ENCODE assay signal across 8 cellular contexts in genomic region chr1:51729156-51729823, GRCh38.
DNase-seq lines count a peak whose midpoint lies in the region; ATAC-seq and TF ChIP-seq lines count a peak whose summit lies in the region.

No MANE protein-coding gene starts in this region.

- no peaks in the 10 kb centered on the region for H3K9me3 ChIP-seq in heart right ventricle
- no peaks in the 10 kb centered on the region for H3K9me3 ChIP-seq in upper lobe of left lung

- peak in 1 of 4 donors; percentile 68 for TF ChIP-seq POLR2A in upper lobe of left lung (IDR thresholded peaks at IDR 0.05)

- ATAC-seq in HG02642 (IDR thresholded peaks at IDR 0.05; ENCODE audit: poor library complexity, unreplicated experiment) (peak; percentile 94), heart right ventricle (peak; percentile 94 to 98 (median 96)), upper lobe of left lung (ENCODE audit: low FRiP score in 2 of 2) (peak; percentile 94 to 97)

- peak overlapping the region; percentile 11 to 92 (median 88) for H3K27ac ChIP-seq in heart right ventricle
- H3K27ac ChIP-seq in upper lobe of left lung: peak overlapping the region; percentile 74 to 89 (median 83)

- intact Hi-C loops in heart right ventricle (cut with DNase I) (loop anchor here in 1 of 10 donors (5.0 kb wide), 1 partner anchor 67 kb away; no protein-coding TSS in a partner anchor), posterior cingulate gyrus (cut with DNase I) (no loop called here)

- H3K4me3 ChIP-seq in GM12864 (ENCODE audit: low read depth, low read length): peak overlapping the region; percentile 72
- H3K4me3 ChIP-seq in heart right ventricle: peak overlapping the region; percentile 47 to 83 (median 68)
- peak overlapping the region; percentile 67 to 77 (median 73) for H3K4me3 ChIP-seq in upper lobe of left lung

- 2 to 4% methylated on average over 48 to 53 of the region's 53 CpGs for WGBS in heart right ventricle, 2 donors
- WGBS in upper lobe of left lung, 2 donors: 1 to 2% methylated on average over 16 to 37 of the region's 53 CpGs

- H3K4me1 ChIP-seq in heart right ventricle (peaks cover 7 to 72% (median 44%) of the 10 kb centered on the region in 9 donors), upper lobe of left lung (peaks cover 21 to 37% (median 28%) of the 10 kb centered on the region in 4 donors)

- TF ChIP-seq CTCF in GM12864 (IDR thresholded peaks at IDR 0.05; ENCODE audit: low read depth, low read length, missing control alignments) (no peak), heart right ventricle (IDR thresholded peaks at IDR 0.05) (no peak), upper lobe of left lung (IDR thresholded peaks at IDR 0.05) (no peak)

- no peaks in the 10 kb centered on the region for H3K27me3 ChIP-seq in heart right ventricle
- no peaks in the 10 kb centered on the region for H3K27me3 ChIP-seq in upper lobe of left lung

- DNase-seq in GM12864 (ENCODE audit: low read depth) (peak; percentile 96), NCI-H1105 (lab: John Stamatoyannopoulos, UW) (peak; percentile 97), SKM-1 treated with dmso at 0.1 percent for 144 hours (lab: John Stamatoyannopoulos, UW; ENCODE audit: unreplicated experiment) (peak; percentile 94), heart right ventricle (peak; percentile 90 to 93), posterior cingulate gyrus (peak; percentile 37 to 94 (median 62)), upper lobe of left lung (peak; percentile 95 to 97)
- DNase-seq in activated naive CD8-positive, alpha-beta T cell treated with anti-CD3 and anti-CD28 coated beads, Interleukin-2, amount 50 U/mL, for 16 hours (ENCODE audit: low read depth, low spot score): peak; percentile 89

- H3K36me3 ChIP-seq in heart right ventricle (no peaks in the 10 kb centered on the region), upper lobe of left lung (no peaks in the 10 kb centered on the region)

- no peak for TF ChIP-seq EP300 in upper lobe of left lung (IDR thresholded peaks at IDR 0.05)

Comparison
In these comparisons a context has a peak if more than half of its experiments do, and no peak if none do; other contexts are left out.
1. Peak in every context shown above with its lines: DNase-seq, ATAC-seq, H3K4me3 ChIP-seq and H3K27ac ChIP-seq.